In the genomic region with DNA sequence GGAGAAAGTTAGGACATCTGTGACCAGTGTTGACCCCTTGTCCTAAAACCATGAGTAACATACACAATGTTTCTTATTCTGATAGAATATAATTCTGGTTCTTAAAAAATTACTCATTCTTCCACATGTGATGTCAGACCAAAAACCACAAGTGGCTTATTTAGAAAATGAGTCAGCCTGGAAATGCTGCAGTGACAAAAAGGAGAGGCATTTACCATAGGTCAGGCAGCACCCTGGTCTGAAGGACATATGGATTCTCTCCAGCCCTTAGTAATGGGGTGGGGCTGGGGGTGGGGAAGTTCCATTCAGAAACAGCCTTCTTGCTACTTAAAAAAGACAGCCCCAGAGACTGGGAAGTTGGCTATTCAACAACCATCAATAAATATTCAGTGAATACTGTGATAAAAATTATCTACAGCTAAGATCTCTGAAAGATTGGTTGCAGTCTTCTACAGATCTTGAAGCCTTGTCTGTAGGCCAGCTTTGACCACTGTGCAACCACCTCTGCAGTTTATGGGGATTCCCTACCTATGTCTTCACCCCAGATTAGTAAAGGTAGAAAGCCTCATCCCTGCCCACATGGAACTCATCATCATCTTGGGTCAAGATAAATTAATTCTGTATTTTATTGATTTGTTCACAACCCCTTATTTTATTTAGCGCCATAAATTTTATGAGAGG, we compare ENCODE assay signal across 7 cellular contexts. TPM values are rescaled to one million over a fixed set of nuclear protein-coding genes. Genes with fewer than 3 reads are reported as not detected.
DNase-seq lines count a peak whose midpoint lies in the region; ATAC-seq and TF ChIP-seq lines count a peak whose summit lies in the region.

No MANE protein-coding gene starts in this region.

- H3K27me3 Mint-ChIP-seq in natural killer cell (ENCODE audit: low read depth in 2 of 2) = peaks cover 4 to 21% of the 10 kb centered on the region in 2 donors

- ATAC-seq in GM18517 (IDR thresholded peaks at IDR 0.05; ENCODE audit: unreplicated experiment) (peak; percentile 45), HG02588 (IDR thresholded peaks at IDR 0.05; ENCODE audit: unreplicated experiment) (peak; percentile 53), natural killer cell (peak in 2 of 3 donors; percentile 44 to 67)

- intact Hi-C loops in natural killer cell (cut with micrococcal nuclease) (no loop called here), posterior vena cava (cut with DNase I) (no loop called here)

- H3K27ac Mint-ChIP-seq in natural killer cell = no peak overlapping the region

- no peak overlapping the region for H3K4me3 ChIP-seq in brain microvascular endothelial cell (ENCODE audit: low read depth, low read length)

- peak overlapping the region; percentile 80 for H3K27ac ChIP-seq in brain microvascular endothelial cell

- no peaks in the 10 kb centered on the region for H3K36me3 ChIP-seq in brain microvascular endothelial cell (replicated peaks)

- H3K27me3 ChIP-seq in brain microvascular endothelial cell (replicated peaks) = no peaks in the 10 kb centered on the region

- H3K4me1 Mint-ChIP-seq in natural killer cell = no peaks in the 10 kb centered on the region

- H3K4me3 Mint-ChIP-seq in natural killer cell = no peak overlapping the region

- H3K36me3 Mint-ChIP-seq in natural killer cell = no peaks in the 10 kb centered on the region

- no peak for TF ChIP-seq CTCF in brain microvascular endothelial cell (IDR thresholded peaks at IDR 0.05; ENCODE audit: low read depth, low read length, missing control alignments)
- no peak for TF ChIP-seq CTCF in natural killer cell (IDR thresholded peaks at IDR 0.05)

- DNase-seq in NCI-H226 (peak; percentile 92), brain microvascular endothelial cell (peak; percentile 97), natural killer cell (no peak), inferior parietal cortex (ENCODE audit: extremely low spot score) (no peak), posterior vena cava (ENCODE audit: low spot score) (no peak)

- no peaks in the 10 kb centered on the region for H3K9me3 Mint-ChIP-seq in natural killer cell

- in situ Hi-C loops in brain microvascular endothelial cell (cut with HindIII; ENCODE audit: low pct_ligation_motif_present, low sequenced_read_pairs) = loop anchor here (25.0 kb wide), 1 partner anchor 269 kb away; no protein-coding TSS in a partner anchor

RNA-seq across cellular contexts. Expression of gene TIMP4, which starts 34.9 kb away (rescaled TPM):
- total RNA-seq in natural killer cell (not detected), posterior vena cava (10 to 100 TPM; 17.0 to 19.2 TPM)

Comparison
In these comparisons a context has a peak if more than half of its experiments do, and no peak if none do; other contexts are left out.
1. DNase-seq: peak in NCI-H226 (single experiment) and brain microvascular endothelial cell (single experiment); none in natural killer cell (single experiment), inferior parietal cortex (single experiment) and posterior vena cava (single experiment).
2. RNA of gene TIMP4, which starts 34.9 kb away (total RNA-seq): 17.0 to 19.2 TPM in posterior vena cava; not detected in natural killer cell; every median in the first group is over 10 times any median in the second.
3. Peak in every context shown above with its lines, with median percentiles within 50 percentile points of each other: ATAC-seq.